In genomic region chr20:31667315-31668285, GRCh38 we compare ENCODE assay signal across 11 cellular contexts. TPM values are rescaled to one million over a fixed set of nuclear protein-coding genes. Genes with fewer than 3 reads are reported as not detected.
DNase-seq lines count a peak whose midpoint lies in the region; ATAC-seq, FAIRE-seq and TF ChIP-seq lines count a peak whose summit lies in the region.
"Had no signal": no experiment of that assay in that cellular context is flagged by ENCODE, and none has a peak within 500 bp of the region (broad histone marks: within the 10 kb centered on the region; RNA-seq: fewer than 3 reads in every experiment).

No MANE protein-coding gene starts in this region.

- TF ChIP-seq POLR2A in H1 (IDR thresholded peaks at IDR 0.05; ENCODE audit: control extremely low read depth in 1 of 2, low read depth in 2 of 2, low read length in 2 of 2), result no peak

- intact Hi-C loops in Panc1 (cut with micrococcal nuclease; ENCODE audit: unreplicated experiment), result no loop called here

- no peaks in the 10 kb centered on the region for H3K79me1 ChIP-seq in H1 (ENCODE audit: low read depth, low read length)

- 95% methylated on average over 15 of the region's 15 CpGs; no CpG with 5 or more reads in 1 of the 2 experiments for WGBS in H1 (ENCODE audit: extremely low coverage in 1 of 2, insufficient coverage in 1 of 2, insufficient read length in 1 of 2, insufficient replicate concordance in 2 of 2, low coverage in 1 of 2, low lambda C conversion rate in 2 of 2, missing lambda C conversion rate in 1 of 2), 2 experiments

- no peak overlapping the region for H3K18ac ChIP-seq in H1 (ENCODE audit: extremely low read depth, low read length)

- no peak overlapping the region for H2AK5ac ChIP-seq in H1 (ENCODE audit: low read depth, low read length)

- no peak overlapping the region for H4K91ac ChIP-seq in H1 (replicated peaks; ENCODE audit: insufficient read length, low read length)

- no peak overlapping the region for H2BK120ac ChIP-seq in H1 (replicated peaks; ENCODE audit: low read depth, low read length)

- H3K4me3 ChIP-seq in GM23338, result no peak overlapping the region
- no peak overlapping the region for H3K4me3 ChIP-seq in Panc1 (ENCODE audit: low read depth in 2 of 2, low read length in 2 of 2)
- no peak overlapping the region for H3K4me3 ChIP-seq in H1 (ENCODE audit: extremely low read depth in 1 of 4, insufficient read depth in 2 of 4, low read depth in 3 of 4, low read length in 4 of 4)
- no peak overlapping the region for H3K4me3 ChIP-seq in skeletal muscle tissue (ENCODE audit: low read length in 3 of 3)
- H3K4me3 ChIP-seq in brain microvascular endothelial cell (ENCODE audit: low read depth, low read length), result no peak overlapping the region

- H3F3A ChIP-seq in GM23338 (replicated peaks; ENCODE audit: low read depth), result peaks cover 32% of the 10 kb centered on the region

- ATAC-seq in GM23338 (no peak), Panc1 (no peak)

- peaks cover 3% of the 10 kb centered on the region; the same call in 1 of the 2 replicates for H3K36me3 ChIP-seq in GM23338 (ENCODE audit: insufficient read depth)
- H3K36me3 ChIP-seq in Panc1 (ENCODE audit: control insufficient read depth, insufficient read depth, low read length), result no peaks in the 10 kb centered on the region
- peaks cover 0 to 13% (median 6%) of the 10 kb centered on the region in 4 experiments; a peak in 4 of 8 replicates for H3K36me3 ChIP-seq in H1 (ENCODE audit: control insufficient read depth in 2 of 4, insufficient read depth in 4 of 4, low read length in 3 of 4)
- H3K36me3 ChIP-seq in skeletal muscle tissue (ENCODE audit: control insufficient read depth in 3 of 3, insufficient read depth in 3 of 3, low read length in 3 of 3), result peaks cover 5 to 17% (median 11%) of the 10 kb centered on the region in 3 donors
- H3K36me3 ChIP-seq in brain microvascular endothelial cell (replicated peaks), result peaks cover 25% of the 10 kb centered on the region

- H3K9me3 ChIP-seq in Panc1 (ENCODE audit: control insufficient read depth, insufficient read depth, low read depth, low read length) (no peaks in the 10 kb centered on the region), H1 (ENCODE audit: insufficient read depth in 2 of 2, low read depth in 1 of 2, low read length in 1 of 2) (no peaks in the 10 kb centered on the region), skeletal muscle tissue (ENCODE audit: control insufficient read depth in 3 of 3, low read length in 3 of 3) (no peaks in the 10 kb centered on the region)

- H3K27me3 ChIP-seq in GM23338 (ENCODE audit: insufficient read depth), result no peaks in the 10 kb centered on the region
- H3K27me3 ChIP-seq in Panc1 (ENCODE audit: control insufficient read depth, insufficient read depth, low read length), result no peaks in the 10 kb centered on the region
- no peaks in the 10 kb centered on the region for H3K27me3 ChIP-seq in H1 (replicated peaks in 1 of 4; ENCODE audit: control insufficient read depth in 3 of 4, extremely low read depth in 1 of 4, insufficient read depth in 3 of 4, low read length in 3 of 4)
- H3K27me3 ChIP-seq in skeletal muscle tissue (ENCODE audit: control insufficient read depth in 3 of 3, insufficient read depth in 3 of 3, low read length in 3 of 3), result no peaks in the 10 kb centered on the region
- H3K27me3 ChIP-seq in brain microvascular endothelial cell (replicated peaks), result no peaks in the 10 kb centered on the region

- no peak for FAIRE-seq in H1 (lab: Jason Lieb, UNC)

- no peak for TF ChIP-seq EP300 in H1 (IDR thresholded peaks at IDR 0.05; ENCODE audit: borderline replicate concordance in 1 of 2, low read depth in 2 of 2, low read length in 2 of 2)

- no peaks in the 10 kb centered on the region for H3K23me2 ChIP-seq in H1 (ENCODE audit: low read depth, low read length)

- H3K23ac ChIP-seq in H1 (ENCODE audit: insufficient read length), result no peak overlapping the region

- H2AFZ ChIP-seq in GM23338 (no peak overlapping the region), H1 (ENCODE audit: low read length) (no peak overlapping the region)

- no peak overlapping the region for H2BK15ac ChIP-seq in H1 (ENCODE audit: low read length)

- no peak overlapping the region; the same call in 1 of the 2 replicates for H3K27ac Mint-ChIP-seq in GM23338

- no peaks in the 10 kb centered on the region for H3K9me2 ChIP-seq in GM23338 (ENCODE audit: insufficient read depth)

- POLR2A ChIA-PET in Panc1 (lab: Charles Lee), result no interaction called here
- POLR2A ChIA-PET in H1 (lab: Charles Lee; ENCODE audit: partially characterized antibody), result interaction anchor here (0.6 to 0.7 kb wide), 3 partner anchors 10 to 811 kb away, joined by 3 to 5 read pairs (median 3); no protein-coding TSS in a partner anchor

- TF ChIP-seq CTCF in GM23338 (conservative IDR thresholded peaks at IDR 0.05; ENCODE audit: low read depth in 2 of 2), result no peak
- no peak for TF ChIP-seq CTCF in Panc1 (IDR thresholded peaks at IDR 0.05)
- no peak for TF ChIP-seq CTCF in H1 (IDR thresholded peaks at IDR 0.05; ENCODE audit: control extremely low read depth in 1 of 3, insufficient read depth in 1 of 3, low read depth in 1 of 3, low read length in 3 of 3)
- no peak for TF ChIP-seq CTCF in brain microvascular endothelial cell (IDR thresholded peaks at IDR 0.05; ENCODE audit: low read depth, low read length, missing control alignments)

- BruUV-seq in Panc1 (replicated peaks; lab: Mats Ljungman, UMichigan), result no TSS peak

- peak overlapping the region; percentile 63; the same call in 1 of the 2 replicates for H3K27ac ChIP-seq in GM23338 (ENCODE audit: low read depth)
- peak overlapping the region; percentile 0; the same call in 1 of the 2 replicates for H3K27ac ChIP-seq in Panc1 (ENCODE audit: low read length)
- H3K27ac ChIP-seq in H1 (ENCODE audit: low read depth, low read length), result no peak overlapping the region
- peak overlapping the region; percentile 68 for H3K27ac ChIP-seq in skeletal muscle tissue (ENCODE audit: low read depth, low read length)
- H3K27ac ChIP-seq in brain microvascular endothelial cell, result no peak overlapping the region

- peaks cover 20% of the 10 kb centered on the region for H3K36me3 Mint-ChIP-seq in GM23338 (ENCODE audit: low read depth)

- CTCF ChIA-PET in Panc1 (lab: Charles Lee), result interaction anchor here (1.2 kb wide), 1 partner anchor 55 kb away, joined by 3 read pairs; the partner anchor contains the start of gene BCL2L1
- CTCF ChIA-PET in H1 (lab: Charles Lee; ENCODE audit: partially characterized antibody), result interaction anchor here (0.6 to 2.7 kb wide), 3 partner anchors 7 to 56 kb away, joined by 3 to 9 read pairs (median 3); no protein-coding TSS in a partner anchor

- peaks cover 18% of the 10 kb centered on the region for H3K4me1 Mint-ChIP-seq in GM23338

- no peak overlapping the region for H2BK12ac ChIP-seq in H1 (ENCODE audit: low read depth, low read length)

- H3K4me1 ChIP-seq in GM23338 (ENCODE audit: insufficient read depth) (peaks cover 10% of the 10 kb centered on the region), Panc1 (ENCODE audit: control insufficient read depth, insufficient read depth, low read length) (peaks cover 49% of the 10 kb centered on the region), H1 (replicated peaks in 1 of 4; ENCODE audit: control insufficient read depth in 3 of 4, insufficient read depth in 4 of 4, low read length in 3 of 4) (peaks cover 0 to 2% (median 0%) of the 10 kb centered on the region in 4 experiments; a peak in 2 of 7 replicates), skeletal muscle tissue (ENCODE audit: control insufficient read depth in 3 of 3, insufficient read depth in 3 of 3, low read length in 3 of 3) (peaks cover 69 to 77% (median 71%) of the 10 kb centered on the region in 3 donors)

- peaks cover 16% of the 10 kb centered on the region for H4K20me1 ChIP-seq in GM23338 (replicated peaks; ENCODE audit: insufficient read depth)
- peaks cover 3% of the 10 kb centered on the region in 2 experiments for H4K20me1 ChIP-seq in H1 (replicated peaks in 1 of 2; ENCODE audit: control insufficient read depth in 1 of 2, insufficient read depth in 2 of 2, low read length in 2 of 2)

- H4K5ac ChIP-seq in H1 (ENCODE audit: insufficient read length, low read depth, low read length), result no peak overlapping the region

- no peak for DNase-seq in GM23338 (ENCODE audit: low spot score)
- no peak for DNase-seq in Panc1 (ENCODE audit: low read depth, low spot score)
- no peak for DNase-seq in H1 (ENCODE audit: low read depth in 1 of 2, low spot score in 2 of 2)
- no peak for DNase-seq in brain microvascular endothelial cell
- no peak for DNase-seq in SW480 (ENCODE audit: low spot score)
- DNase-seq in middle frontal gyrus (ENCODE audit: extremely low spot score, low spot score), result no peak
- no peak for DNase-seq in NCI-H510A treated with DMSO at 0.1 percent for 48 hours (lab: John Stamatoyannopoulos, UW)
- DNase-seq: GOT3 had no signal

- H3K9ac ChIP-seq in H1 (replicated peaks in 1 of 4; ENCODE audit: extremely low read depth in 1 of 4, low read depth in 3 of 4, low read length in 3 of 4) (no peak overlapping the region), skeletal muscle tissue (ENCODE audit: low read depth in 1 of 3, low read length in 3 of 3) (peak overlapping the region in 1 of 3 donors; percentile 28)

- no peak overlapping the region for H3K56ac ChIP-seq in H1 (replicated peaks; ENCODE audit: insufficient read length, low read depth, low read length)

- no peaks in the 10 kb centered on the region for H3K9me3 Mint-ChIP-seq in GM23338

- TF ChIP-seq RAD21 in H1 (IDR thresholded peaks at IDR 0.05 in 1 of 2, conservative IDR thresholded peaks at IDR 0.05 in 1 of 2; ENCODE audit: low read depth in 2 of 2, low read length in 2 of 2), result no peak

- H3K14ac ChIP-seq in H1 (ENCODE audit: insufficient read length), result no peak overlapping the region

- H4K8ac ChIP-seq in H1 (ENCODE audit: extremely low read depth, insufficient read depth, low read length), result no peak overlapping the region

- in situ Hi-C loops in Panc1 (cut with HindIII; ENCODE audit: low pct_unique_long_range_greater_than_20kb, low sequenced_read_pairs), result no loop called here
- in situ Hi-C loops in brain microvascular endothelial cell (cut with HindIII; ENCODE audit: low pct_ligation_motif_present, low sequenced_read_pairs), result no loop called here

- H2BK20ac ChIP-seq in H1 (ENCODE audit: low read length), result no peak overlapping the region

- no peak overlapping the region for H3K4ac ChIP-seq in H1 (replicated peaks; ENCODE audit: insufficient read length, low read depth, low read length)

- H3K27me3 Mint-ChIP-seq in GM23338 (ENCODE audit: insufficient read depth, low read depth, poor library complexity), result peaks cover 4% of the 10 kb centered on the region

- H3K79me2 ChIP-seq in GM23338 (replicated peaks; ENCODE audit: insufficient read depth) (peaks cover 7% of the 10 kb centered on the region), H1 (ENCODE audit: control insufficient read depth in 1 of 2, insufficient read depth in 2 of 2, low read length in 2 of 2) (no peaks in the 10 kb centered on the region; a peak in 1 of 4 replicates)

- 0 out of 2 replicates have a peak overlapping the region, but pooled peaks have one; percentile 5 for H2BK5ac ChIP-seq in H1 (ENCODE audit: low read depth, low read length)

- no peak overlapping the region for H3K4me2 ChIP-seq in GM23338
- no peak overlapping the region for H3K4me2 ChIP-seq in H1 (ENCODE audit: insufficient read depth in 1 of 2, low read depth in 2 of 2, low read length in 2 of 2)

- no peak overlapping the region for H3K4me3 Mint-ChIP-seq in GM23338

RNA-seq across cellular contexts. Expression of gene COX4I2, which starts 29.9 kb away (rescaled TPM):
- total RNA-seq in GM23338 (2014; rRNA removed; shearing (Covaris generic)), result not detected in 2 replicates
- polyA plus RNA-seq in GM23338 (2016; fragmentation: Nextera tagmentation; extraction: Ambion mirVana) (0.63 and 1.1 TPM in 2 replicates), H1 (2011; rRNA removed) (0.26 and 0.97 TPM in 2 replicates)
- total RNA-seq in Panc1 (2021; ENCODE audit: unreplicated experiment) (not detected), skeletal muscle tissue (16.2 TPM)
- polyA plus RNA-seq in Panc1 (2012; ENCODE audit: insufficient read length), result not detected
- total RNA-seq in H1 (2021; fragmentation: NEBNext Ultra II Directional; extraction: Animal tissue kit (Norgen Biotek cat#: 25700)), result not detected in 2 replicates
- polyA plus RNA-seq in H1 (2011; cell fraction: cytosol; rRNA removed), result 0.14 TPM
- polyA plus RNA-seq in H1 (2011; cell fraction: nucleus; rRNA removed), result not detected
- 0.64 TPM in 1 of 4 replicates, not detected in the others for polyA plus RNA-seq in H1 (2012, experiment 1 of 2)
- polyA plus RNA-seq in H1 (2012, experiment 2 of 2), result not detected
- not detected for polyA plus RNA-seq in H1 (2013, experiment 1 of 2)
- not detected for polyA plus RNA-seq in H1 (2013, experiment 2 of 2)
- polyA minus RNA-seq in H1 (2011; rRNA and poly(A)+ RNA removed), result not detected in 2 replicates
- polyA minus RNA-seq in H1 (2011; cell fraction: cytosol; rRNA and poly(A)+ RNA removed), result not detected
- not detected for polyA minus RNA-seq in H1 (2011; cell fraction: nucleus; rRNA and poly(A)+ RNA removed)
- total RNA-seq: lung microvascular endothelial cell; T-helper 2 cell treated with Interferon-gamma antibody and Interleukin-4, amounts not matched to agents 100 ng/mL and 5 ng/mL, for 36 hours had no signal

RNA-seq across cellular contexts. Expression of gene BCL2L1, which starts 55.1 kb away (rescaled TPM):
- 108 and 110 TPM in 2 replicates for total RNA-seq in GM23338 (2014; rRNA removed; shearing (Covaris generic))
- polyA plus RNA-seq in GM23338 (2016; fragmentation: Nextera tagmentation; extraction: Ambion mirVana) (39.9 and 42.4 TPM in 2 replicates), H1 (2011; rRNA removed) (66.1 and 94.4 TPM in 2 replicates)
- total RNA-seq in Panc1 (2021; ENCODE audit: unreplicated experiment) (150 TPM), skeletal muscle tissue (44.9 TPM)
- polyA plus RNA-seq in Panc1 (2012; ENCODE audit: insufficient read length), result 127 TPM
- 64.9 and 66.0 TPM in 2 replicates for total RNA-seq in H1 (2021; fragmentation: NEBNext Ultra II Directional; extraction: Animal tissue kit (Norgen Biotek cat#: 25700))
- 78.2 TPM for polyA plus RNA-seq in H1 (2011; cell fraction: cytosol; rRNA removed)
- 67.5 TPM for polyA plus RNA-seq in H1 (2011; cell fraction: nucleus; rRNA removed)
- polyA plus RNA-seq in H1 (2012, experiment 1 of 2), result 69.5 to 76.8 TPM (median 74.9 TPM) in 4 replicates
- 119 TPM for polyA plus RNA-seq in H1 (2012, experiment 2 of 2)
- polyA plus RNA-seq in H1 (2013, experiment 1 of 2), result 36.6 TPM
- polyA plus RNA-seq in H1 (2013, experiment 2 of 2), result 38.8 TPM
- 49.7 and 68.8 TPM in 2 replicates for polyA minus RNA-seq in H1 (2011; rRNA and poly(A)+ RNA removed)
- polyA minus RNA-seq in H1 (2011; cell fraction: cytosol; rRNA and poly(A)+ RNA removed), result 46.3 TPM
- polyA minus RNA-seq in H1 (2011; cell fraction: nucleus; rRNA and poly(A)+ RNA removed), result 57.2 TPM

Comparison
In these comparisons a context has a peak if more than half of its experiments do, and no peak if none do; other contexts are left out.
1. H3K27ac ChIP-seq: peak in GM23338 (single experiment), Panc1 (single experiment) and skeletal muscle tissue (single experiment); none in H1 (single experiment) and brain microvascular endothelial cell (single experiment).
2. RNA of gene COX4I2, which starts 29.9 kb away (total RNA-seq): 16.2 TPM in skeletal muscle tissue (single experiment); not detected in GM23338, not detected in Panc1 (single experiment) and not detected in H1; every median in the first group is over 10 times any median in the second.